In the genomic region with DNA sequence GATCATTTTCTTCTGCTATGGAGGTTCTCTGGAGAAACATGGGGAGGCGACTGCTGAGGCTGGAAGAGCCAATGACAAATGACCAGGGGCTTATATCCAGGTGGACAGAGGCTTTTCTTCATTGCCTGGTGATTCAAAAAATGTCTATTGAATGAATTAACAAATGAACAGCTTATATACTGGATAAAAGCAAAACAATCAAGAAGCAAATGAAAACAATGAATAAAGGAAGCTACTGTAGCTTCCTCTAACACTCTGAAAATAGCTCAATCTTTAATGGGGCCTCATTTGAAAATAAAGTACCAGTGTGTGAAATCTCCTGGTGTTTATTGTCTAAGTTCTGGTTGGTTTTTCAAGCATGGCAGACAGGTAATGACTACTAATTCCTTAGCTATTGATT, we compare ENCODE assay signal across 32 cellular contexts.
"Had no signal": no experiment of that assay in that cellular context is flagged by ENCODE, and none has a peak within 500 bp of the region (broad histone marks: within the 10 kb centered on the region; RNA-seq: fewer than 3 reads in every experiment).

No MANE protein-coding gene starts in this region.

- H3K9me3 ChIP-seq: ascending aorta, SJCRH30 had no signal

- H3K4me3 Mint-ChIP-seq: activated CD4-positive, alpha-beta memory T cell treated with anti-CD3 and anti-CD28 coated beads, Interleukin-2, amount 10 ng/mL, durations not matched to agents 7 days and 5 days; activated CD8-positive, alpha-beta memory T cell treated with anti-CD3 and anti-CD28 coated beads, Interleukin-2, amount 10 ng/mL, durations not matched to agents 7 days and 5 days; activated naive CD8-positive, alpha-beta T cell treated with anti-CD3 and anti-CD28 coated beads for 36 hours; activated T-helper 17 cell treated with anti-CD3 and anti-CD28 coated beads, Interleukin-2, amount 50 U/mL, for 72 hours; central memory CD8-positive, alpha-beta T cell had no signal

- H3K4me1 Mint-ChIP-seq: activated CD4-positive, alpha-beta memory T cell treated with anti-CD3 and anti-CD28 coated beads, Interleukin-2, amount 10 ng/mL, durations not matched to agents 7 days and 5 days; activated CD8-positive, alpha-beta memory T cell treated with anti-CD3 and anti-CD28 coated beads, Interleukin-2, amount 10 ng/mL, durations not matched to agents 7 days and 5 days; activated naive CD8-positive, alpha-beta T cell treated with anti-CD3 and anti-CD28 coated beads for 36 hours; activated T-helper 17 cell treated with anti-CD3 and anti-CD28 coated beads, Interleukin-2, amount 50 U/mL, for 72 hours; central memory CD8-positive, alpha-beta T cell had no signal

- ATAC-seq: activated CD8-positive, alpha-beta memory T cell treated with anti-CD3 and anti-CD28 coated beads, Interleukin-2, amount 10 ng/mL, durations not matched to agents 7 days and 5 days; activated T-helper 17 cell treated with anti-CD3 and anti-CD28 coated beads, Interleukin-2, amount 50 U/mL, for 72 hours; Panc1 had no signal

- H3K9me3 Mint-ChIP-seq: activated CD4-positive, alpha-beta memory T cell treated with anti-CD3 and anti-CD28 coated beads, Interleukin-2, amount 10 ng/mL, durations not matched to agents 7 days and 5 days; activated naive CD8-positive, alpha-beta T cell treated with anti-CD3 and anti-CD28 coated beads for 36 hours; activated T-helper 17 cell treated with anti-CD3 and anti-CD28 coated beads, Interleukin-2, amount 50 U/mL, for 72 hours; central memory CD8-positive, alpha-beta T cell had no signal

- H3K27ac ChIP-seq: ascending aorta, cardiac muscle cell, SJCRH30, SK-N-MC, WERI-Rb-1 had no signal

- H3K36me3 ChIP-seq: ascending aorta, cardiac muscle cell, SJCRH30, WERI-Rb-1 had no signal

- H3K36me3 Mint-ChIP-seq: activated CD8-positive, alpha-beta memory T cell treated with anti-CD3 and anti-CD28 coated beads, Interleukin-2, amount 10 ng/mL, durations not matched to agents 7 days and 5 days; activated naive CD8-positive, alpha-beta T cell treated with anti-CD3 and anti-CD28 coated beads for 36 hours had no signal

- DNase-seq: activated CD4-positive, alpha-beta memory T cell treated with anti-CD3 and anti-CD28 coated beads, Interleukin-2, amount 10 ng/mL, durations not matched to agents 7 days and 5 days; activated CD4-positive, alpha-beta T cell treated with anti-CD3 and anti-CD28 coated beads for 1 hour; activated CD4-positive, alpha-beta T cell treated with anti-CD3 and anti-CD28 coated beads for 48 hours; activated CD4-positive, CD25-positive, alpha-beta regulatory T cell; activated CD8-positive, alpha-beta memory T cell treated with anti-CD3 and anti-CD28 coated beads for 24 hours; activated CD8-positive, alpha-beta memory T cell treated with anti-CD3 and anti-CD28 coated beads, Interleukin-2, amount 10 ng/mL, durations not matched to agents 7 days and 5 days; activated CD8-positive, alpha-beta memory T cell treated with anti-CD3 and anti-CD28 coated beads, Interleukin-2, amount 50 U/mL, for 48 hours; activated effector memory CD4-positive, alpha-beta T cell treated with anti-CD3 and anti-CD28 coated beads, Interleukin-2, amount 50 U/mL, for 16 hours; activated naive CD4-positive, alpha-beta T cell; activated naive CD4-positive, alpha-beta T cell treated with anti-CD3 and anti-CD28 coated beads, Interleukin-2, amount 50 U/mL, for 16 hours; activated naive CD8-positive, alpha-beta T cell treated with anti-CD3 and anti-CD28 coated beads for 36 hours; activated T-cell treated with anti-CD3 and anti-CD28 coated beads, Interleukin-2, amount 50 U/mL, for 48 hours; amygdala; Karpas-422; KBM-7; NCI-H1105; NCI-H1417 treated with DMSO at 0.1 percent for 48 hours; NCI-H1694 treated with DMSO at 0.1 percent for 48 hours; NCI-H2029; NCI-H2171 treated with DMSO at 0.1 percent for 48 hours; NCI-H345; NCI-H524 treated with DMSO at 0.1 percent for 48 hours; SHP77; SJCRH30; T1000; WERI-Rb-1 had no signal

- H3K4me3 ChIP-seq: ascending aorta, cardiac muscle cell, SJCRH30, SK-N-MC had no signal

- H3K27me3 ChIP-seq: ascending aorta, cardiac muscle cell, SJCRH30 had no signal

- H3K27ac Mint-ChIP-seq: activated CD4-positive, alpha-beta memory T cell treated with anti-CD3 and anti-CD28 coated beads, Interleukin-2, amount 10 ng/mL, durations not matched to agents 7 days and 5 days; activated CD8-positive, alpha-beta memory T cell treated with anti-CD3 and anti-CD28 coated beads, Interleukin-2, amount 10 ng/mL, durations not matched to agents 7 days and 5 days; activated naive CD8-positive, alpha-beta T cell treated with anti-CD3 and anti-CD28 coated beads for 36 hours; activated T-helper 17 cell treated with anti-CD3 and anti-CD28 coated beads, Interleukin-2, amount 50 U/mL, for 72 hours had no signal

- H3K4me1 ChIP-seq: ascending aorta, SJCRH30 had no signal
